Comparison of ENCODE assay signal across 14 cellular contexts in the genomic region with DNA sequence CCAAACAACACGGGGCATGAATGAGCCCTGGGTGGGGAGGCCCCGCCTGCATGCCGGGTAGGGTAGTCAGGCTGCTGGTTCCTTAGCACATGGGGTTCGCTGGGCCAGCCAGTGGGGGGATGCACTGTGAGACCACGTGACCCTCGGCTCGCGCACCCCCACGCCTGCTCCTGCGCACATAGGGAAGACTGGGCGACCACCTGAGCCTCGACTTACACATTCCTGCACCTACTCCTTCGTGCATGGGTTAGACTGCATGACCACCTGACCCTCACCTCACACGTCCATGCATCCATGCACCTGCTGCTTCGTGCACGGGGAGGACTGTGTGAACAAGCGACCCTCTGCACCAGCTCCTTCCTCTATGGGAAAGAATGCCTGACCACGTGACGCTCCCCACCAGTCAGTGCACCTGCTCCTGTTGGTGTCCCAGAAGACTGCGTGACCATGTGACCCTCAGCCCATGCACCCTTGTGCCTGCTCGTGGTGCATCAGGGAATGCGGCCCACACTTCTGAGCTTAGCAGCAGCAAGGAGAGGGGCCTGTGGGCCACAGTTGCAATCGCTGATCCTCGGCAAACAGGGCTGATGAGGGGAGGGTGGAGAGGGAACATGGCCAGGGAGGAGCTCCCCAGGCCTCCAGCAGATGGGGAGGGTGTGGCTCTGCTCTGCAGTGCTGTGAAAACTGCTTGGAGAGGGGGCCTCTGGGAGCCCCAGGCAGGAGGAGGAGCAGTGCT. TPM values are rescaled to one million over a fixed set of nuclear protein-coding genes. Genes with fewer than 3 reads are reported as not detected.
A peak's percentile ranks its signal among the peaks of the same experiment; 100 is the strongest.
DNase-seq lines count a peak whose midpoint lies in the region; ATAC-seq and TF ChIP-seq lines count a peak whose summit lies in the region.
"Had no signal": no experiment of that assay in that cellular context is flagged by ENCODE, and none has a peak within 500 bp of the region (broad histone marks: within the 10 kb centered on the region; RNA-seq: fewer than 3 reads in every experiment).

No MANE protein-coding gene starts in this region.

- H3K9ac ChIP-seq in BLaER1 treated with 17β-estradiol and CSF1 and Interleukin-3, amounts not matched to agents 10 nM and 100 nM: peak overlapping the region in 6 of 11 experiments; percentile 11 to 39 (median 24); a peak in 6 of 22 replicates
- H3K9ac ChIP-seq in mesendoderm (ENCODE audit: low read length): no peak overlapping the region

- H3K27ac ChIP-seq in BLaER1 treated with 17β-estradiol and CSF1 and Interleukin-3, amounts not matched to agents 10 nM and 100 nM: no peak overlapping the region
- H3K27ac ChIP-seq in WERI-Rb-1: peak overlapping the region; percentile 41
- H3K27ac ChIP-seq in mesendoderm (ENCODE audit: low read depth, low read length): no peak overlapping the region
- H3K27ac ChIP-seq: C4-2B had no signal

- POLR2A ChIA-PET in activated CD4-positive, alpha-beta T cell treated with anti-CD3 and anti-CD28 coated beads, Interleukin-2, amount 10 ng/mL, durations not matched to agents 7 days and 5 days (lab: Charles Lee): no interaction called here

- H3K9me3 Mint-ChIP-seq in activated naive CD8-positive, alpha-beta T cell treated with anti-CD3 and anti-CD28 coated beads for 36 hours: no peaks in the 10 kb centered on the region
- H3K9me3 Mint-ChIP-seq in activated CD4-positive, alpha-beta T cell treated with anti-CD3 and anti-CD28 coated beads, Interleukin-2, amount 10 ng/mL, durations not matched to agents 7 days and 5 days: no peaks in the 10 kb centered on the region
- H3K9me3 Mint-ChIP-seq: activated naive CD8-positive, alpha-beta T cell treated with anti-CD3 and anti-CD28 coated beads, Interleukin-2, amount 10 ng/mL, durations not matched to agents 7 days and 5 days had no signal

- no peaks in the 10 kb centered on the region for H3K27me3 ChIP-seq in BLaER1 treated with 17β-estradiol and CSF1 and Interleukin-3, amounts not matched to agents 10 nM and 100 nM
- H3K27me3 ChIP-seq in H7 (ENCODE audit: control insufficient read depth, insufficient read depth, low read length): no peaks in the 10 kb centered on the region
- no peaks in the 10 kb centered on the region for H3K27me3 ChIP-seq in WERI-Rb-1 (ENCODE audit: insufficient read depth, low read depth, severe bottlenecking)
- no peaks in the 10 kb centered on the region for H3K27me3 ChIP-seq in mesendoderm (ENCODE audit: insufficient read depth, low read length, poor library complexity)

- H3K79me2 ChIP-seq in mesendoderm (ENCODE audit: control insufficient read depth, insufficient read depth, low read length): peaks cover 91% of the 10 kb centered on the region

- no peak overlapping the region for H4K5ac ChIP-seq in mesendoderm (ENCODE audit: low read length)

- no peak overlapping the region for H3K18ac ChIP-seq in mesendoderm (ENCODE audit: low read length)

- no peak overlapping the region for H2AK5ac ChIP-seq in mesendoderm (ENCODE audit: low read length)

- H3K4me1 Mint-ChIP-seq in activated naive CD8-positive, alpha-beta T cell treated with anti-CD3 and anti-CD28 coated beads for 36 hours: peaks cover 17% of the 10 kb centered on the region
- peaks cover 18% of the 10 kb centered on the region for H3K4me1 Mint-ChIP-seq in activated CD4-positive, alpha-beta T cell treated with anti-CD3 and anti-CD28 coated beads, Interleukin-2, amount 10 ng/mL, durations not matched to agents 7 days and 5 days

- H3K4me2 ChIP-seq in BLaER1 treated with 17β-estradiol and CSF1 and Interleukin-3, amounts not matched to agents 10 nM and 100 nM: peak overlapping the region; percentile 54 to 97 (median 84)
- no peak overlapping the region for H3K4me2 ChIP-seq in mesendoderm (ENCODE audit: low read length)

- H3K4ac ChIP-seq in mesendoderm (ENCODE audit: low read depth, low read length): no peak overlapping the region

- ATAC-seq in HG02763 (IDR thresholded peaks at IDR 0.05; ENCODE audit: unreplicated experiment): no peak
- ATAC-seq: activated CD8-positive, alpha-beta memory T cell treated with anti-CD3 and anti-CD28 coated beads, Interleukin-2, amount 10 ng/mL, durations not matched to agents 7 days and 5 days had no signal

- no peak overlapping the region for H2BK15ac ChIP-seq in mesendoderm (replicated peaks; ENCODE audit: low read depth)

- H4K20me1 ChIP-seq in BLaER1 treated with 17β-estradiol and CSF1 and Interleukin-3, amounts not matched to agents 10 nM and 100 nM: peaks cover 72 to 100% (median 100%) of the 10 kb centered on the region in 11 experiments

- no peak overlapping the region for H3K27ac Mint-ChIP-seq in activated naive CD8-positive, alpha-beta T cell treated with anti-CD3 and anti-CD28 coated beads for 36 hours
- H3K27ac Mint-ChIP-seq in activated CD4-positive, alpha-beta T cell treated with anti-CD3 and anti-CD28 coated beads, Interleukin-2, amount 10 ng/mL, durations not matched to agents 7 days and 5 days: no peak overlapping the region
- H3K27ac Mint-ChIP-seq: activated CD8-positive, alpha-beta memory T cell treated with anti-CD3 and anti-CD28 coated beads, Interleukin-2, amount 10 ng/mL, durations not matched to agents 7 days and 5 days; activated naive CD8-positive, alpha-beta T cell treated with anti-CD3 and anti-CD28 coated beads, Interleukin-2, amount 10 ng/mL, durations not matched to agents 7 days and 5 days had no signal

- no peaks in the 10 kb centered on the region for H3K27me3 Mint-ChIP-seq in activated naive CD8-positive, alpha-beta T cell treated with anti-CD3 and anti-CD28 coated beads for 36 hours
- no peaks in the 10 kb centered on the region for H3K27me3 Mint-ChIP-seq in activated CD4-positive, alpha-beta T cell treated with anti-CD3 and anti-CD28 coated beads, Interleukin-2, amount 10 ng/mL, durations not matched to agents 7 days and 5 days
- H3K27me3 Mint-ChIP-seq: activated CD8-positive, alpha-beta memory T cell treated with anti-CD3 and anti-CD28 coated beads, Interleukin-2, amount 10 ng/mL, durations not matched to agents 7 days and 5 days; activated naive CD8-positive, alpha-beta T cell treated with anti-CD3 and anti-CD28 coated beads, Interleukin-2, amount 10 ng/mL, durations not matched to agents 7 days and 5 days had no signal

- peaks cover 27% of the 10 kb centered on the region for H3K79me1 ChIP-seq in mesendoderm (ENCODE audit: low read length)

- no peak overlapping the region for H2BK5ac ChIP-seq in mesendoderm (ENCODE audit: low read length)

- peaks cover 65 to 76% (median 74%) of the 10 kb centered on the region in 10 experiments for H3K4me1 ChIP-seq in BLaER1 treated with 17β-estradiol and CSF1 and Interleukin-3, amounts not matched to agents 10 nM and 100 nM
- H3K4me1 ChIP-seq in mesendoderm (ENCODE audit: control insufficient read depth, low read depth, low read length): peaks cover 4% of the 10 kb centered on the region

- H2BK120ac ChIP-seq in mesendoderm (ENCODE audit: low read depth, low read length): no peak overlapping the region

- TF ChIP-seq CTCF in WERI-Rb-1 (IDR thresholded peaks at IDR 0.05; ENCODE audit: low read depth, low read length): no peak

- H3K36me3 ChIP-seq in BLaER1 treated with 17β-estradiol and CSF1 and Interleukin-3, amounts not matched to agents 10 nM and 100 nM: peaks cover 25 to 51% (median 42%) of the 10 kb centered on the region in 11 experiments
- H3K36me3 ChIP-seq in H7 (replicated peaks; ENCODE audit: control insufficient read depth, insufficient read depth, low read length) (peaks cover 3% of the 10 kb centered on the region; the same call in 1 of the 2 replicates), WERI-Rb-1 (peaks cover 36% of the 10 kb centered on the region), mesendoderm (ENCODE audit: control insufficient read depth, insufficient read depth, low read length) (peaks cover 4% of the 10 kb centered on the region)

- H3K9me3 ChIP-seq in BLaER1 treated with 17β-estradiol and CSF1 and Interleukin-3, amounts not matched to agents 10 nM and 100 nM (replicated peaks in 1 of 11): no peaks in the 10 kb centered on the region
- H3K9me3 ChIP-seq in WERI-Rb-1 (ENCODE audit: severe bottlenecking): no peaks in the 10 kb centered on the region

- H3K56ac ChIP-seq in mesendoderm (ENCODE audit: low read length): no peak overlapping the region

- no peak overlapping the region for H3K4me3 Mint-ChIP-seq in activated naive CD8-positive, alpha-beta T cell treated with anti-CD3 and anti-CD28 coated beads for 36 hours
- no peak overlapping the region for H3K4me3 Mint-ChIP-seq in activated CD4-positive, alpha-beta T cell treated with anti-CD3 and anti-CD28 coated beads, Interleukin-2, amount 10 ng/mL, durations not matched to agents 7 days and 5 days
- H3K4me3 Mint-ChIP-seq: activated CD8-positive, alpha-beta memory T cell treated with anti-CD3 and anti-CD28 coated beads, Interleukin-2, amount 10 ng/mL, durations not matched to agents 7 days and 5 days; activated naive CD8-positive, alpha-beta T cell treated with anti-CD3 and anti-CD28 coated beads, Interleukin-2, amount 10 ng/mL, durations not matched to agents 7 days and 5 days had no signal

- peak overlapping the region; percentile 80 for H3K23ac ChIP-seq in mesendoderm (ENCODE audit: low read length)

- WGBS in mesendoderm (ENCODE audit: extremely low coverage, insufficient coverage, low lambda C conversion rate): no CpG with 5 or more reads among the region's 24 CpGs

- no peak overlapping the region for H4K8ac ChIP-seq in mesendoderm (ENCODE audit: low read depth, low read length)

- DNase-seq in H7 (peak; percentile 79), WERI-Rb-1 (peak; percentile 81), mesendoderm (peak; percentile 31), NCI-H1105 (lab: John Stamatoyannopoulos, UW) (no peak)
- DNase-seq in activated naive CD8-positive, alpha-beta T cell treated with anti-CD3 and anti-CD28 coated beads for 36 hours: no peak
- no peak for DNase-seq in activated CD4-positive, alpha-beta T cell treated with anti-CD3 and anti-CD28 coated beads, Interleukin-2, amount 10 ng/mL, durations not matched to agents 7 days and 5 days
- DNase-seq: activated CD8-positive, alpha-beta memory T cell treated with anti-CD3 and anti-CD28 coated beads, Interleukin-2, amount 10 ng/mL, durations not matched to agents 7 days and 5 days; activated naive CD8-positive, alpha-beta T cell treated with anti-CD3 and anti-CD28 coated beads, Interleukin-2, amount 10 ng/mL, durations not matched to agents 7 days and 5 days; MM.1S; NCI-H526 treated with DMSO at 0.1 percent for 48 hours; retina had no signal

- H3K36me3 Mint-ChIP-seq in activated naive CD8-positive, alpha-beta T cell treated with anti-CD3 and anti-CD28 coated beads for 36 hours: peaks cover 11% of the 10 kb centered on the region
- H3K36me3 Mint-ChIP-seq in activated CD4-positive, alpha-beta T cell treated with anti-CD3 and anti-CD28 coated beads, Interleukin-2, amount 10 ng/mL, durations not matched to agents 7 days and 5 days (ENCODE audit: low read depth): peaks cover 7% of the 10 kb centered on the region
- H3K36me3 Mint-ChIP-seq: activated naive CD8-positive, alpha-beta T cell treated with anti-CD3 and anti-CD28 coated beads, Interleukin-2, amount 10 ng/mL, durations not matched to agents 7 days and 5 days had no signal

- no peak overlapping the region for H3K4me3 ChIP-seq in BLaER1 treated with 17β-estradiol and CSF1 and Interleukin-3, amounts not matched to agents 10 nM and 100 nM
- no peak overlapping the region for H3K4me3 ChIP-seq in H7 (ENCODE audit: insufficient read depth, low read depth, low read length)
- no peak overlapping the region for H3K4me3 ChIP-seq in WERI-Rb-1 (ENCODE audit: low read depth, low read length)
- no peak overlapping the region for H3K4me3 ChIP-seq in mesendoderm (ENCODE audit: low read length)

- CTCF ChIA-PET in activated CD4-positive, alpha-beta T cell treated with anti-CD3 and anti-CD28 coated beads, Interleukin-2, amount 10 ng/mL, durations not matched to agents 7 days and 5 days (lab: Charles Lee): no interaction called here

RNA-seq across cellular contexts. Expression of a gene that starts 18.1 kb away (rescaled TPM):
- 70.2 and 77.5 TPM in 2 replicates for total RNA-seq in H7 (2014; rRNA removed; shearing (Covaris generic))
- 135 TPM for polyA plus RNA-seq in mesendoderm (2013, experiment 1 of 2)
- polyA plus RNA-seq in mesendoderm (2013, experiment 2 of 2): 132 TPM
- total RNA-seq in activated naive CD8-positive, alpha-beta T cell treated with anti-CD3 and anti-CD28 coated beads for 36 hours: 10 to 100 TPM; 49.4 to 49.6 TPM
- total RNA-seq in activated CD4-positive, alpha-beta T cell treated with anti-CD3 and anti-CD28 coated beads, Interleukin-2, amount 10 ng/mL, durations not matched to agents 7 days and 5 days: 10 to 100 TPM; 69.5 to 77.0 TPM

Comparison
In these comparisons a context has a peak if more than half of its experiments do, and no peak if none do; other contexts are left out.
1. DNase-seq: peak in H7 (single experiment), WERI-Rb-1 (single experiment) and mesendoderm (single experiment); none in activated naive CD8-positive, alpha-beta T cell treated with anti-CD3 and anti-CD28 coated beads for 36 hours (single experiment), NCI-H1105 (single experiment) and activated CD4-positive, alpha-beta T cell treated with anti-CD3 and anti-CD28 coated beads, Interleukin-2, amount 10 ng/mL, durations not matched to agents 7 days and 5 days (single experiment).